29 cellular contexts compared by ENCODE assay signal in the genomic region with DNA sequence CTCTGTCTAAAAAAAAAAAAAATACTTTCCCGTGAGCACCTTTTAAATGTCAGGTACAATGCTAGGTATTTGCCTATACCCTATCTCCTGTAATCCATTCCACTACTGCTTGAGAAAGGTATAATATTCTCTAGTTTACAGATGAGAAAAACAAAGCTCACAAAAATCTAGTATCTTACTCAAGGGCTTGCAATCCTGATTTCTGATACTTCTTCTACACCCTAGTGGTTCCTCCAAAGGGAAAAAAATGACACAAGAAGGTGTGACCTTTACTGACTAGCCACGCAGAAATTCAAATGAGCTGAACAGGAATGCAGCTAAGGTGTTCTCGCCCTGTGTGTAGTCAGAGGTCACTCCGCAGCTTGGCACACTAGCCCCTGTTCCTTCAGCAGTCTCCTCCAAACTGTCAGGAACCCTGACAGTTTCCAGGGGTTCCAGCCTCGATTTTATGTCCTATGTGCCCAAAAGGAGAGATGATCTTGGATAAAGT. TPM values are rescaled to one million over a fixed set of nuclear protein-coding genes. Genes with fewer than 3 reads are reported as not detected.
DNase-seq lines count a peak whose midpoint lies in the region; ATAC-seq, FAIRE-seq and TF ChIP-seq lines count a peak whose summit lies in the region.
"Had no signal": no experiment of that assay in that cellular context is flagged by ENCODE, and none has a peak within 500 bp of the region (broad histone marks: within the 10 kb centered on the region; RNA-seq: fewer than 3 reads in every experiment).

No MANE protein-coding gene starts in this region.

- no peak for TF ChIP-seq CTCF in spleen (IDR thresholded peaks at IDR 0.05 in 8 of 11, conservative IDR thresholded peaks at IDR 0.05 in 3 of 11)

- FAIRE-seq in GM12891 (lab: Jason Lieb, UNC): peak; percentile 38
- FAIRE-seq: astrocyte, keratinocyte had no signal

- no peaks in the 10 kb centered on the region for H3K27me3 ChIP-seq in spleen (replicated peaks in 1 of 7)
- H3K27me3 ChIP-seq: thyroid gland had no signal

- 61 to 85% (median 75%) methylated on average over 5 of the region's 5 CpGs for WGBS in spleen, 5 donors

- ATAC-seq in left lobe of liver: peak; percentile 35
- ATAC-seq: foreskin keratinocyte; naive thymus-derived CD8-positive, alpha-beta T cell had no signal

- intact Hi-C loops in spleen (cut with DNase I; ENCODE audit: low total_unique reads) (loop anchor here (10.0 kb wide), 1 partner anchor 79 kb away; the partner anchor contains the start of gene PIK3AP1), head of caudate nucleus (cut with DNase I) (loop anchor here (10.0 kb wide), 2 partner anchors 69 to 179 kb away; no protein-coding TSS in a partner anchor)

- TF ChIP-seq POLR2A in GM12891 (IDR thresholded peaks at IDR 0.05; ENCODE audit: low read depth, low read length) (no peak), spleen (IDR thresholded peaks at IDR 0.05) (no peak)

- DNase-seq in GM12891 (ENCODE audit: insufficient read length, low spot score) (no peak), SW480 (ENCODE audit: low spot score) (peak; percentile 27), left lobe of liver (ENCODE audit: low spot score) (no peak), spleen (no peak), head of caudate nucleus (no peak), NCI-H345 (lab: John Stamatoyannopoulos, UW) (no peak)
- no peak for DNase-seq in activated naive CD4-positive, alpha-beta T cell treated with anti-CD3 and anti-CD28 coated beads, Interleukin-2, amount 50 U/mL, for 16 hours
- DNase-seq: activated CD4-positive, CD25-positive, alpha-beta regulatory T cell treated with anti-CD3 and anti-CD28 coated beads, Interleukin-2, amount 50 U/mL, for 72 hours; activated CD8-positive, alpha-beta memory T cell treated with anti-CD3 and anti-CD28 coated beads for 24 hours; activated naive CD4-positive, alpha-beta T cell treated with anti-CD3 and anti-CD28 coated beads for 36 hours; activated T-cell treated with anti-CD3 and anti-CD28 coated beads, Interleukin-2, amount 50 U/mL, for 48 hours; cerebellar nuclear complex; COR-L47; DND-41; foreskin keratinocyte; GM23248; hypothalamus; naive thymus-derived CD8-positive, alpha-beta T cell; NCI-H1092 treated with DMSO at 0.1 percent for 48 hours; NCI-H2029; NCI-H2227 treated with DMSO at 0.1 percent for 48 hours; NCI-H774; posterior cingulate gyrus; SIG-M5; stimulated activated CD4-positive, alpha-beta T cell treated with anti-CD3 and anti-CD28 coated beads, Interleukin-2, amount 100 ng/mL, for 24 hours; stimulated activated naive CD4-positive, alpha-beta T cell; thyroid gland had no signal

- H3K4me3 ChIP-seq in spleen: no peak overlapping the region
- H3K4me3 ChIP-seq: GM23248, thyroid gland had no signal

- H3K36me3 ChIP-seq in spleen: peaks cover 0 to 100% (median 47%) of the 10 kb centered on the region in 6 donors
- H3K36me3 ChIP-seq: thyroid gland had no signal

- H3K9me3 ChIP-seq in spleen: no peaks in the 10 kb centered on the region
- H3K9me3 ChIP-seq: thyroid gland had no signal

- peaks cover 6 to 98% (median 60%) of the 10 kb centered on the region in 6 donors for H3K4me1 ChIP-seq in spleen
- H3K4me1 ChIP-seq: foreskin keratinocyte, thyroid gland had no signal

- H3K27ac ChIP-seq in spleen: peak overlapping the region; percentile 55 to 87 (median 79)
- H3K27ac ChIP-seq: foreskin keratinocyte, GM23248, thyroid gland had no signal

TF ChIP-seq in GM12891, 5 proteins besides CTCF, POLR2A, EP300 and RAD21:
- TF ChIP-seq POLR2AphosphoS5 (IDR thresholded peaks at IDR 0.05; ENCODE audit: low read depth, low read length) (no peak), POU2F2 (IDR thresholded peaks at IDR 0.05; ENCODE audit: low read depth, low read length) (no peak), SPI1 (IDR thresholded peaks at IDR 0.05; ENCODE audit: low read depth, low read length) (no peak), PAX5 (IDR thresholded peaks at IDR 0.05; ENCODE audit: insufficient read depth, low read length, severe bottlenecking) (no peak), TAF1 (IDR thresholded peaks at IDR 0.05; ENCODE audit: low read depth, low read length) (no peak)
TF ChIP-seq in GM12891: peak in this region for 0.

RNA-seq across cellular contexts. Expression of gene TM9SF3, which starts 59.5 kb away (rescaled TPM):
- 22.8 TPM for polyA plus RNA-seq in GM12891 (2012; ENCODE audit: low read depth, missing spikeins)
- total RNA-seq in left lobe of liver (69.7 TPM), spleen (100 to 1,000 TPM in 1 of 7 donors, 10 to 100 TPM in 6; 65.7 to 107 (median 81.8) TPM)
- 10 to 100 TPM; 13.2 to 18.4 (median 18.3) TPM for polyA plus RNA-seq in spleen
